Comparison of ENCODE assay signal across 1 cellular context in the genomic region with DNA sequence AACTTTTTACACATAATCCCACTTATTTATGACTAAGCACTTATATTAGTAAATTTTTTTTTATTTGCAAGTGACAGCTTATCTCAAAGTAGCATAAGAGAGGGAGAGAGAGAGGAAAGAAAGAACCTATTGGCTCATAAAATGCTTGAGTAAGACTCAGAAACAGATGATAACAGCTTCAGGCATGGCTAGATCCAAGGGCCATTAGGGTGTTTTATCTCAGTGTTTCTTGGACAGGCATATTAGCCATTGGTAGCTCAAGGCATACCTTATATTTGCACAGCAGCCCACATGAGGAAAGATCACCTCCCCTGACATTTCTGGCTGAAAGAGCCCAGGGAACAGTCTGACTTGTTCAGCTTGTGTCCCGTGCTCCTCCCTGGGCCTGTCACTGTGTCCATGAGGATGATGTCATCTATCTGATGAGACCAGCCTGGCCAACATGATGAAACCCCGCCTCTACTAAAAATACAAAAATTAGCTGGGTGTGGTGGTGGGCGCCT.
A peak's percentile ranks its signal among the peaks of the same experiment; 100 is the strongest.
TF ChIP-seq lines count a peak whose summit lies in the region.

No MANE protein-coding gene starts in this region.

TF ChIP-seq in K562, 482 proteins besides CTCF, POLR2A, EP300 and RAD21 (continued from another document and continues in another):
- TF ChIP-seq, protein P1, sequence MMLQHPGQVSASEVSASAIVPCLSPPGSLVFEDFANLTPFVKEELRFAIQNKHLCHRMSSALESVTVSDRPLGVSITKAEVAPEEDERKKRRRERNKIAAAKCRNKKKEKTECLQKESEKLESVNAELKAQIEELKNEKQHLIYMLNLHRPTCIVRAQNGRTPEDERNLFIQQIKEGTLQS (IDR thresholded peaks at IDR 0.05), result peak; percentile 99
- TF ChIP-seq, protein P1 (CRISPR knock-in tag; conservative IDR thresholded peaks at IDR 0.05), result no peak
- no peak for TF ChIP-seq RBM34 (IDR thresholded peaks at IDR 0.05; ENCODE audit: borderline replicate concordance, insufficient read depth, low read length)
- no peak for TF ChIP-seq ZNF23 (CRISPR knock-in tag; IDR thresholded peaks at IDR 0.05)
- TF ChIP-seq KLF1 (tag; IDR thresholded peaks at IDR 0.05), result no peak
- TF ChIP-seq ASH1L (IDR thresholded peaks at IDR 0.05; ENCODE audit: borderline replicate concordance, low read depth, partially characterized antibody), result no peak
- no peak for TF ChIP-seq RBM39 (optimal IDR thresholded peaks at IDR 0.05; ENCODE audit: low read depth, low read length)
- TF ChIP-seq TAL1 (IDR thresholded peaks at IDR 0.05), result peak; percentile 34; the same call in 1 of the 2 replicates
- TF ChIP-seq, protein P2, sequence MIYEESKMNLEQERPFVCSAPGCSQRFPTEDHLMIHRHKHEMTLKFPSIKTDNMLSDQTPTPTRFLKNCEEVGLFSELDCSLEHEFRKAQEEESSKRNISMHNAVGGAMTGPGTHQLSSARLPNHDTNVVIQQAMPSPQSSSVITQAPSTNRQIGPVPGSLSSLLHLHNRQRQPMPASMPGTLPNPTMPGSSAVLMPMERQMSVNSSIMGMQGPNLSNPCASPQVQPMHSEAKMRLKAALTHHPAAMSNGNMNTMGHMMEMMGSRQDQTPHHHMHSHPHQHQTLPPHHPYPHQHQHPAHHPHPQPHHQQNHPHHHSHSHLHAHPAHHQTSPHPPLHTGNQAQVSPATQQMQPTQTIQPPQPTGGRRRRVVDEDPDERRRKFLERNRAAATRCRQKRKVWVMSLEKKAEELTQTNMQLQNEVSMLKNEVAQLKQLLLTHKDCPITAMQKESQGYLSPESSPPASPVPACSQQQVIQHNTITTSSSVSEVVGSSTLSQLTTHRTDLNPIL (CRISPR knock-in tag; IDR thresholded peaks at IDR 0.05), result no peak
- TF ChIP-seq, protein P3, sequence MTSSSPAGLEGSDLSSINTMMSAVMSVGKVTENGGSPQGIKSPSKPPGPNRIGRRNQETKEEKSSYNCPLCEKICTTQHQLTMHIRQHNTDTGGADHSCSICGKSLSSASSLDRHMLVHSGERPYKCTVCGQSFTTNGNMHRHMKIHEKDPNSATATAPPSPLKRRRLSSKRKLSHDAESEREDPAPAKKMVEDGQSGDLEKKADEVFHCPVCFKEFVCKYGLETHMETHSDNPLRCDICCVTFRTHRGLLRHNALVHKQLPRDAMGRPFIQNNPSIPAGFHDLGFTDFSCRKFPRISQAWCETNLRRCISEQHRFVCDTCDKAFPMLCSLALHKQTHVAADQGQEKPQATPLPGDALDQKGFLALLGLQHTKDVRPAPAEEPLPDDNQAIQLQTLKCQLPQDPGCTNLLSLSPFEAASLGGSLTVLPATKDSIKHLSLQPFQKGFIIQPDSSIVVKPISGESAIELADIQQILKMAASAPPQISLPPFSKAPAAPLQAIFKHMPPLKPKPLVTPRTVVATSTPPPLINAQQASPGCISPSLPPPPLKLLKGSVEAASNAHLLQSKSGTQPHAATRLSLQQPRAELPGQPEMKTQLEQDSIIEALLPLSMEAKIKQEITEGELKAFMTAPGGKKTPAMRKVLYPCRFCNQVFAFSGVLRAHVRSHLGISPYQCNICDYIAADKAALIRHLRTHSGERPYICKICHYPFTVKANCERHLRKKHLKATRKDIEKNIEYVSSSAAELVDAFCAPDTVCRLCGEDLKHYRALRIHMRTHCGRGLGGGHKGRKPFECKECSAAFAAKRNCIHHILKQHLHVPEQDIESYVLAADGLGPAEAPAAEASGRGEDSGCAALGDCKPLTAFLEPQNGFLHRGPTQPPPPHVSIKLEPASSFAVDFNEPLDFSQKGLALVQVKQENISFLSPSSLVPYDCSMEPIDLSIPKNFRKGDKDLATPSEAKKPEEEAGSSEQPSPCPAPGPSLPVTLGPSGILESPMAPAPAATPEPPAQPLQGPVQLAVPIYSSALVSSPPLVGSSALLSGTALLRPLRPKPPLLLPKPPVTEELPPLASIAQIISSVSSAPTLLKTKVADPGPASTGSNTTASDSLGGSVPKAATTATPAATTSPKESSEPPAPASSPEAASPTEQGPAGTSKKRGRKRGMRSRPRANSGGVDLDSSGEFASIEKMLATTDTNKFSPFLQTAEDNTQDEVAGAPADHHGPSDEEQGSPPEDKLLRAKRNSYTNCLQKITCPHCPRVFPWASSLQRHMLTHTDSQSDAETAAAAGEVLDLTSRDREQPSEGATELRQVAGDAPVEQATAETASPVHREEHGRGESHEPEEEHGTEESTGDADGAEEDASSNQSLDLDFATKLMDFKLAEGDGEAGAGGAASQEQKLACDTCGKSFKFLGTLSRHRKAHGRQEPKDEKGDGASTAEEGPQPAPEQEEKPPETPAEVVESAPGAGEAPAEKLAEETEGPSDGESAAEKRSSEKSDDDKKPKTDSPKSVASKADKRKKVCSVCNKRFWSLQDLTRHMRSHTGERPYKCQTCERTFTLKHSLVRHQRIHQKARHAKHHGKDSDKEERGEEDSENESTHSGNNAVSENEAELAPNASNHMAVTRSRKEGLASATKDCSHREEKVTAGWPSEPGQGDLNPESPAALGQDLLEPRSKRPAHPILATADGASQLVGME (CRISPR knock-in tag; IDR thresholded peaks at IDR 0.05), result no peak
- no peak for TF ChIP-seq PHB2 (IDR thresholded peaks at IDR 0.05; ENCODE audit: low read depth)
- TF ChIP-seq EWSR1 (IDR thresholded peaks at IDR 0.05; ENCODE audit: borderline replicate concordance, low read depth, partially characterized antibody), result no peak
- 0 out of 2 replicates have a peak, but pooled peaks have one; percentile 18 for TF ChIP-seq CTBP1 (IDR thresholded peaks at IDR 0.05; ENCODE audit: borderline replicate concordance)
- TF ChIP-seq, protein P4, sequence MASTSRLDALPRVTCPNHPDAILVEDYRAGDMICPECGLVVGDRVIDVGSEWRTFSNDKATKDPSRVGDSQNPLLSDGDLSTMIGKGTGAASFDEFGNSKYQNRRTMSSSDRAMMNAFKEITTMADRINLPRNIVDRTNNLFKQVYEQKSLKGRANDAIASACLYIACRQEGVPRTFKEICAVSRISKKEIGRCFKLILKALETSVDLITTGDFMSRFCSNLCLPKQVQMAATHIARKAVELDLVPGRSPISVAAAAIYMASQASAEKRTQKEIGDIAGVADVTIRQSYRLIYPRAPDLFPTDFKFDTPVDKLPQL (IDR thresholded peaks at IDR 0.05; ENCODE audit: extremely low read depth, insufficient read length), result no peak
- no peak for TF ChIP-seq MIER1 (IDR thresholded peaks at IDR 0.05; ENCODE audit: low read depth)
- no peak for TF ChIP-seq TCF7L2 (IDR thresholded peaks at IDR 0.05; ENCODE audit: low read depth, low read length)
- TF ChIP-seq ZNF583 (CRISPR knock-in tag; IDR thresholded peaks at IDR 0.05), result no peak
- TF ChIP-seq, protein P5, sequence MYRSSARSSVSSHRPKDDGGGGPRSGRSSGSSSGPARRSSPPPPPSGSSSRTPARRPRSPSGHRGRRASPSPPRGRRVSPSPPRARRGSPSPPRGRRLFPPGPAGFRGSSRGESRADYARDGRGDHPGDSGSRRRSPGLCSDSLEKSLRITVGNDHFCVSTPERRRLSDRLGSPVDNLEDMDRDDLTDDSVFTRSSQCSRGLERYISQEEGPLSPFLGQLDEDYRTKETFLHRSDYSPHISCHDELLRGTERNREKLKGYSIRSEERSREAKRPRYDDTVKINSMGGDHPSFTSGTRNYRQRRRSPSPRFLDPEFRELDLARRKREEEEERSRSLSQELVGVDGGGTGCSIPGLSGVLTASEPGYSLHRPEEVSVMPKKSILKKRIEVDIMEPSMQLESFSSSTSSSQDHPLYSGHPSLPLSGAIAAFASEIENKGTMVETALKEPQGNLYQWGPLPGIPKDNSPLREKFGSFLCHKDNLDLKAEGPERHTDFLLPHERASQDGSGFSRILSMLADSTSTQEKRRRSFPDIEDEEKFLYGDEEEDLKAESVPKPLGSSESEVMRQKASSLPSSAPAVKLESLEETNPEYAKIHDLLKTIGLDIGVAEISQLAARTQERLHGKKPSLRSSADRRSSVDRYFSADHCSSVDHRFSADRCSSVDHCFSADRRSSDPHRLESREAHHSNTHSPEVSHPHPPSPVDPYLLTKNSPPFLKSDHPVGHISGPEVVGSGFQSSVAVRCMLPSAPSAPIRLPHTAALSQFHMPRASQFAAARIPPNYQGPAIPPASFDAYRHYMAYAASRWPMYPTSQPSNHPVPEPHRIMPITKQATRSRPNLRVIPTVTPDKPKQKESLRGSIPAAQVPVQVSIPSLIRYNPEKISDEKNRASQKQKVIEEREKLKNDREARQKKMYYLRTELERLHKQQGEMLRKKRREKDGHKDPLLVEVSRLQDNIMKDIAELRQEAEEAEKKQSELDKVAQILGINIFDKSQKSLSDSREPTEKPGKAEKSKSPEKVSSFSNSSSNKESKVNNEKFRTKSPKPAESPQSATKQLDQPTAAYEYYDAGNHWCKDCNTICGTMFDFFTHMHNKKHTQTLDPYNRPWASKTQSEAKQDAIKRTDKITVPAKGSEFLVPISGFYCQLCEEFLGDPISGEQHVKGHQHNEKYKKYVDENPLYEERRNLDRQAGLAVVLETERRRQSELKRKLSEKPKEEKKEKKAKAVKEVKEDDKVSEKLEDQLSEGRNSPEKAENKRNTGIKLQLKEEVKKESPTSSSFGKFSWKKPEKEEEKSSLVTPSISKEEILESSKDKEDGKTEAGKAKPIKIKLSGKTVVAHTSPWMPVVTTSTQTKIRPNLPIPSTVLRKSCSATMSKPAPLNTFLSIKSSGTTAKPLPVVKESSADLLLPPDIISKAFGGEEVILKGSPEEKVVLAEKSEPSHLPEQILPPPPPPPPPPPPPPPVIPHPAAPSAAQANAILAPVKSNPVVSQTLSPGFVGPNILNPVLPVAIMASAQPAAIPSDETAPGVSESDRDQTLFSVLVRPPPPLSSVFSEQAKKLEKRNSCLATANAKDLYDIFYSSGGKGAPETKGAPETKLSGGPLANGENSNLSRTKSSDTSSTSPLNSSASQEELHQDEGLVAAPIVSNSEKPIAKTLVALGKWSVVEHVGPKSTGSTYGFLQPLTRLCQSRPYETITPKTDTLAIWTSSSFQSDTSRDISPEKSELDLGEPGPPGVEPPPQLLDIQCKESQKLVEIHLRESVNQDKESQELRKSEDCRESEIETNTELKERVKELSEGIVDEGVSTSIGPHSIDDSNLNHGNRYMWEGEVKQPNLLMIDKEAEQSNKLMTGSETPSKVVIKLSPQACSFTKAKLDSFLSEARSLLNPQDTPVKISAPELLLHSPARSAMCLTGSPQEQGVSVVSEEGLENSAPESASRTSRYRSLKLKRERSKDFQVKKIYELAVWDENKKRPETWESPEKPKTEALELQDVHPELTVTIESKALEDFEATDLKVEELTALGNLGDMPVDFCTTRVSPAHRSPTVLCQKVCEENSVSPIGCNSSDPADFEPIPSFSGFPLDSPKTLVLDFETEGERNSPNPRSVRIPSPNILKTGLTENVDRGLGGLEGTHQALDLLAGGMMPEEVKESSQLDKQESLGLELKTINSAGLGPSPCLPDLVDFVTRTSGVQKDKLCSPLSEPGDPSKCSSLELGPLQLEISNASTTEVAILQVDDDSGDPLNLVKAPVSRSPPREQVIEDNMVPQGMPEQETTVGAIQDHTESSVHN (IDR thresholded peaks at IDR 0.05; ENCODE audit: borderline replicate concordance in 1 of 2, low read depth in 1 of 2), result peak in 1 of 2 experiments; percentile 64; a peak in 1 of 4 replicates
- no peak for TF ChIP-seq SIRT6 (IDR thresholded peaks at IDR 0.05; ENCODE audit: low read depth, low read length)
- TF ChIP-seq SRF (CRISPR knock-in tag; IDR thresholded peaks at IDR 0.05), result peak in 1 of 2 experiments; percentile 54; a peak in 1 of 4 replicates
- no peak for TF ChIP-seq SNRNP70 (optimal IDR thresholded peaks at IDR 0.05; ENCODE audit: low read depth, low read length)
- TF ChIP-seq, protein P6, sequence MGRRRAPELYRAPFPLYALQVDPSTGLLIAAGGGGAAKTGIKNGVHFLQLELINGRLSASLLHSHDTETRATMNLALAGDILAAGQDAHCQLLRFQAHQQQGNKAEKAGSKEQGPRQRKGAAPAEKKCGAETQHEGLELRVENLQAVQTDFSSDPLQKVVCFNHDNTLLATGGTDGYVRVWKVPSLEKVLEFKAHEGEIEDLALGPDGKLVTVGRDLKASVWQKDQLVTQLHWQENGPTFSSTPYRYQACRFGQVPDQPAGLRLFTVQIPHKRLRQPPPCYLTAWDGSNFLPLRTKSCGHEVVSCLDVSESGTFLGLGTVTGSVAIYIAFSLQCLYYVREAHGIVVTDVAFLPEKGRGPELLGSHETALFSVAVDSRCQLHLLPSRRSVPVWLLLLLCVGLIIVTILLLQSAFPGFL (CRISPR knock-in tag; IDR thresholded peaks at IDR 0.05), result no peak
- TF ChIP-seq NFE2L1 (tag; IDR thresholded peaks at IDR 0.05; ENCODE audit: borderline replicate concordance, low read depth), result no peak
- TF ChIP-seq, protein P7, sequence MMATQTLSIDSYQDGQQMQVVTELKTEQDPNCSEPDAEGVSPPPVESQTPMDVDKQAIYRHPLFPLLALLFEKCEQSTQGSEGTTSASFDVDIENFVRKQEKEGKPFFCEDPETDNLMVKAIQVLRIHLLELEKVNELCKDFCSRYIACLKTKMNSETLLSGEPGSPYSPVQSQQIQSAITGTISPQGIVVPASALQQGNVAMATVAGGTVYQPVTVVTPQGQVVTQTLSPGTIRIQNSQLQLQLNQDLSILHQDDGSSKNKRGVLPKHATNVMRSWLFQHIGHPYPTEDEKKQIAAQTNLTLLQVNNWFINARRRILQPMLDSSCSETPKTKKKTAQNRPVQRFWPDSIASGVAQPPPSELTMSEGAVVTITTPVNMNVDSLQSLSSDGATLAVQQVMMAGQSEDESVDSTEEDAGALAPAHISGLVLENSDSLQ (IDR thresholded peaks at IDR 0.05), result peak; percentile 77
- no peak for TF ChIP-seq NFXL1 (CRISPR knock-in tag; IDR thresholded peaks at IDR 0.05)
- TF ChIP-seq ZNF165 (CRISPR knock-in tag; IDR thresholded peaks at IDR 0.05; ENCODE audit: borderline replicate concordance), result no peak
- TF ChIP-seq, protein P8, sequence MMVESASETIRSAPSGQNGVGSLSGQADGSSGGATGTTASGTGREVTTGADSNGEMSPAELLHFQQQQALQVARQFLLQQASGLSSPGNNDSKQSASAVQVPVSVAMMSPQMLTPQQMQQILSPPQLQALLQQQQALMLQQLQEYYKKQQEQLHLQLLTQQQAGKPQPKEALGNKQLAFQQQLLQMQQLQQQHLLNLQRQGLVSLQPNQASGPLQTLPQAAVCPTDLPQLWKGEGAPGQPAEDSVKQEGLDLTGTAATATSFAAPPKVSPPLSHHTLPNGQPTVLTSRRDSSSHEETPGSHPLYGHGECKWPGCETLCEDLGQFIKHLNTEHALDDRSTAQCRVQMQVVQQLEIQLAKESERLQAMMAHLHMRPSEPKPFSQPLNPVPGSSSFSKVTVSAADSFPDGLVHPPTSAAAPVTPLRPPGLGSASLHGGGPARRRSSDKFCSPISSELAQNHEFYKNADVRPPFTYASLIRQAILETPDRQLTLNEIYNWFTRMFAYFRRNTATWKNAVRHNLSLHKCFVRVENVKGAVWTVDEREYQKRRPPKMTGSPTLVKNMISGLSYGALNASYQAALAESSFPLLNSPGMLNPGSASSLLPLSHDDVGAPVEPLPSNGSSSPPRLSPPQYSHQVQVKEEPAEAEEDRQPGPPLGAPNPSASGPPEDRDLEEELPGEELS (CRISPR knock-in tag; IDR thresholded peaks at IDR 0.05; ENCODE audit: borderline replicate concordance), result no peak
- TF ChIP-seq PHF8 (IDR thresholded peaks at IDR 0.05; ENCODE audit: borderline replicate concordance, low read length), result no peak
